Comparison of ENCODE assay signal across 8 cellular contexts in genomic region chr11:65492637-65493366, GRCh38. TPM values are rescaled to one million over a fixed set of nuclear protein-coding genes. Genes with fewer than 3 reads are reported as not detected.
A peak's percentile ranks its signal among the peaks of the same experiment; 100 is the strongest.
DNase-seq lines count a peak whose midpoint lies in the region; ATAC-seq and TF ChIP-seq lines count a peak whose summit lies in the region.

No MANE protein-coding gene starts in this region.

- H3K36me3 Mint-ChIP-seq in glutamatergic neuron (ENCODE audit: unreplicated experiment) (no peaks in the 10 kb centered on the region), progenitor cell of endocrine pancreas (ENCODE audit: insufficient read depth) (no peaks in the 10 kb centered on the region)

- peaks cover 22% of the 10 kb centered on the region for H3K9me3 Mint-ChIP-seq in glutamatergic neuron (ENCODE audit: unreplicated experiment)
- no peaks in the 10 kb centered on the region for H3K9me3 Mint-ChIP-seq in progenitor cell of endocrine pancreas (ENCODE audit: low read depth)

- DNase-seq in NCI-H345 (lab: John Stamatoyannopoulos, UW) (peak; percentile 41), NCI-H345 treated with DMSO at 0.1 percent for 48 hours (lab: John Stamatoyannopoulos, UW; ENCODE audit: unreplicated experiment) (no peak), HUDEP-2 (lab: John Stamatoyannopoulos, UW; ENCODE audit: unreplicated experiment in 76 of 76) (peak in 50 of 76 experiments; percentile 11 to 69 (median 46)), glutamatergic neuron (no peak), progenitor cell of endocrine pancreas (ENCODE audit: low spot score, unreplicated experiment) (no peak), retina (no peak)
- DNase-seq in activated CD4-positive, CD25-positive, alpha-beta regulatory T cell treated with anti-CD3 and anti-CD28 coated beads, Interleukin-2, amount 50 U/mL, for 72 hours = peak; percentile 29

- H3K4me3 Mint-ChIP-seq in glutamatergic neuron (ENCODE audit: unreplicated experiment) (peak overlapping the region; percentile 78), progenitor cell of endocrine pancreas (ENCODE audit: low read depth) (peak overlapping the region; percentile 35)

- H3K4me1 Mint-ChIP-seq in glutamatergic neuron (ENCODE audit: low read depth, unreplicated experiment) (peaks cover 65% of the 10 kb centered on the region), progenitor cell of endocrine pancreas (ENCODE audit: low read depth) (peaks cover 65% of the 10 kb centered on the region)

- H3K27ac Mint-ChIP-seq in glutamatergic neuron (ENCODE audit: unreplicated experiment) = peak overlapping the region; percentile 99
- peak overlapping the region; percentile 5 for H3K27ac Mint-ChIP-seq in progenitor cell of endocrine pancreas

- no peak for ATAC-seq in GM21528 (IDR thresholded peaks at IDR 0.05; ENCODE audit: low FRiP score, unreplicated experiment)

- H3K27me3 Mint-ChIP-seq in glutamatergic neuron (ENCODE audit: unreplicated experiment) (peaks cover 19% of the 10 kb centered on the region), progenitor cell of endocrine pancreas (no peaks in the 10 kb centered on the region)

- no peak for TF ChIP-seq CTCF in glutamatergic neuron (IDR thresholded peaks at IDR 0.05; ENCODE audit: partially characterized antibody, unreplicated experiment)
- TF ChIP-seq CTCF in progenitor cell of endocrine pancreas (IDR thresholded peaks at IDR 0.05; ENCODE audit: unreplicated experiment) = no peak

RNA-seq across cellular contexts. Expression of gene MALAT1, which starts 6.0 kb away (rescaled TPM):
- 18,218 TPM for total RNA-seq in glutamatergic neuron (ENCODE audit: unreplicated experiment)
- 16,546 and 17,116 TPM in 2 replicates for total RNA-seq in progenitor cell of endocrine pancreas

RNA-seq across cellular contexts. Expression of gene SCYL1, which starts 32.1 kb away (rescaled TPM):
- total RNA-seq in glutamatergic neuron (ENCODE audit: unreplicated experiment) (80.0 TPM), progenitor cell of endocrine pancreas (61.4 and 66.3 TPM in 2 replicates)

Comparison
In these comparisons a context has a peak if more than half of its experiments do, and no peak if none do; other contexts are left out.
1. DNase-seq: peak in NCI-H345 (single experiment), HUDEP-2 (50 of 76) and activated CD4-positive, CD25-positive, alpha-beta regulatory T cell treated with anti-CD3 and anti-CD28 coated beads, Interleukin-2, amount 50 U/mL, for 72 hours (single experiment); none in NCI-H345 treated with DMSO at 0.1 percent for 48 hours (single experiment), glutamatergic neuron (single experiment), progenitor cell of endocrine pancreas (single experiment) and retina (single experiment).